9 cellular contexts compared by ENCODE assay signal in genomic region chr5:72107874-72108199, GRCh38. TPM values are rescaled to one million over a fixed set of nuclear protein-coding genes. Genes with fewer than 3 reads are reported as not detected.
DNase-seq lines count a peak whose midpoint lies in the region; ATAC-seq and TF ChIP-seq lines count a peak whose summit lies in the region.
"Had no signal": no experiment of that assay in that cellular context is flagged by ENCODE, and none has a peak within 500 bp of the region (broad histone marks: within the 10 kb centered on the region; RNA-seq: fewer than 3 reads in every experiment).

No MANE protein-coding gene starts in this region.

- H3K9ac ChIP-seq in neural cell (ENCODE audit: low read length), result peak overlapping the region; percentile 100

- H2AFZ ChIP-seq in neural cell (ENCODE audit: low read depth, low read length), result no peak overlapping the region

- H3K36me3 ChIP-seq in neural cell (ENCODE audit: insufficient read depth, low read length), result no peaks in the 10 kb centered on the region

- peak overlapping the region; percentile 43 for H3K4me3 Mint-ChIP-seq in activated T-cell treated with anti-CD3 and anti-CD28 coated beads, Interleukin-2, amount 50 U/mL, for 24 hours

- no peaks in the 10 kb centered on the region for H3K9me3 ChIP-seq in neural cell (ENCODE audit: low read length)

- no peaks in the 10 kb centered on the region for H3K9me3 Mint-ChIP-seq in activated T-cell treated with anti-CD3 and anti-CD28 coated beads, Interleukin-2, amount 50 U/mL, for 24 hours
- H3K9me3 Mint-ChIP-seq: central memory CD8-positive, alpha-beta T cell had no signal

- peak overlapping the region; percentile 87 for H3K4me3 ChIP-seq in neural cell (ENCODE audit: low read length)

- no peaks in the 10 kb centered on the region for H3K27me3 ChIP-seq in neural cell (ENCODE audit: insufficient read depth, low read depth, low read length)

- TF ChIP-seq EP300 in neural cell (conservative IDR thresholded peaks at IDR 0.05; ENCODE audit: poor library complexity, severe bottlenecking), result no peak

- peaks cover 17% of the 10 kb centered on the region for H3K4me1 Mint-ChIP-seq in activated T-cell treated with anti-CD3 and anti-CD28 coated beads, Interleukin-2, amount 50 U/mL, for 24 hours (ENCODE audit: low read depth)

- TF ChIP-seq RAD21 in neural cell (conservative IDR thresholded peaks at IDR 0.05), result no peak

- no peak overlapping the region for H3K4me2 ChIP-seq in neural cell (ENCODE audit: low read length)

- H3F3A ChIP-seq in neural cell (ENCODE audit: insufficient read depth, low read length, poor library complexity, severe bottlenecking), result peaks cover 26% of the 10 kb centered on the region

- peaks cover 62% of the 10 kb centered on the region for H3K79me2 ChIP-seq in neural cell (replicated peaks; ENCODE audit: insufficient read depth, low read length)

- no peaks in the 10 kb centered on the region for H3K36me3 Mint-ChIP-seq in activated T-cell treated with anti-CD3 and anti-CD28 coated beads, Interleukin-2, amount 50 U/mL, for 24 hours (ENCODE audit: low read depth)

- TF ChIP-seq CTCF in neural cell (IDR thresholded peaks at IDR 0.05; ENCODE audit: poor library complexity, severe bottlenecking), result no peak

- peak; percentile 39 for DNase-seq in activated T-cell treated with anti-CD3 and anti-CD28 coated beads, Interleukin-2, amount 50 U/mL, for 24 hours
- no peak for DNase-seq in activated T-cell treated with anti-CD3 and anti-CD28 coated beads, Interleukin-2, amount 50 U/mL, for 1 hour
- DNase-seq in RPMI8226, result peak; percentile 38
- no peak for DNase-seq in NCI-H446 treated with DMSO at 0.1 percent for 48 hours (lab: John Stamatoyannopoulos, UW)

- peaks cover 31% of the 10 kb centered on the region for H4K20me1 ChIP-seq in neural cell (ENCODE audit: insufficient read depth)

- H3K27me3 Mint-ChIP-seq in activated T-cell treated with anti-CD3 and anti-CD28 coated beads, Interleukin-2, amount 50 U/mL, for 24 hours, result peaks cover 75% of the 10 kb centered on the region

- peak overlapping the region; percentile 99 for H3K27ac ChIP-seq in neural cell (ENCODE audit: low read length)

- no peak overlapping the region for H3K27ac Mint-ChIP-seq in activated T-cell treated with anti-CD3 and anti-CD28 coated beads, Interleukin-2, amount 50 U/mL, for 24 hours

- no peaks in the 10 kb centered on the region for H3K9me2 ChIP-seq in neural cell (ENCODE audit: insufficient read depth, low read length)

- ATAC-seq in esophagus mucosa (peak; percentile 29), GM19328 (IDR thresholded peaks at IDR 0.05; ENCODE audit: unreplicated experiment) (no peak), GM19035 (IDR thresholded peaks at IDR 0.05; ENCODE audit: unreplicated experiment) (no peak)

TF ChIP-seq in neural cell, 6 proteins besides CTCF, POLR2A, EP300 and RAD21:
- TF ChIP-seq SMC3 (conservative IDR thresholded peaks at IDR 0.05; ENCODE audit: poor library complexity), result no peak
- TF ChIP-seq MXI1 (conservative IDR thresholded peaks at IDR 0.05; ENCODE audit: poor library complexity, severe bottlenecking), result peak; percentile 9
- TF ChIP-seq REST (IDR thresholded peaks at IDR 0.05; ENCODE audit: borderline replicate concordance), result peak; percentile 50
- no peak for TF ChIP-seq EZH2 (IDR thresholded peaks at IDR 0.05; ENCODE audit: borderline replicate concordance, insufficient read depth, low read length, poor library complexity, severe bottlenecking)
- TF ChIP-seq POLR2AphosphoS5 (IDR thresholded peaks at IDR 0.05), result no peak
- no peak for TF ChIP-seq TAF1 (IDR thresholded peaks at IDR 0.05; ENCODE audit: low read depth)

RNA-seq across cellular contexts. Expression of gene MAP1B, which starts 0.6 kb away (rescaled TPM):
- total RNA-seq in esophagus mucosa, result 8.4 TPM
- 234 and 235 TPM in 2 replicates for polyA plus RNA-seq in neural cell
- polyA minus RNA-seq in neural cell, result 1,949 and 2,637 TPM in 2 replicates

Comparison
In these comparisons a context has a peak if more than half of its experiments do, and no peak if none do; other contexts are left out.
1. DNase-seq: peak in activated T-cell treated with anti-CD3 and anti-CD28 coated beads, Interleukin-2, amount 50 U/mL, for 24 hours (single experiment) and RPMI8226 (single experiment); none in activated T-cell treated with anti-CD3 and anti-CD28 coated beads, Interleukin-2, amount 50 U/mL, for 1 hour (single experiment) and NCI-H446 treated with DMSO at 0.1 percent for 48 hours (single experiment).